1 cellular context compared by ENCODE assay signal in genomic region chr3:66486646-66487045, GRCh38.
TF ChIP-seq lines count a peak whose summit lies in the region.

No MANE protein-coding gene starts in this region.

TF ChIP-seq in WTC11, 78 proteins besides CTCF, POLR2A, EP300 and RAD21 (continued from another document):
- TF ChIP-seq ZSCAN18 (CRISPR knock-in tag; IDR thresholded peaks at IDR 0.05) (no peak), NFE2L1 (CRISPR knock-in tag; IDR thresholded peaks at IDR 0.05) (no peak), FOXK1 (CRISPR knock-in tag; IDR thresholded peaks at IDR 0.05) (no peak), SP1 (CRISPR knock-in tag; conservative IDR thresholded peaks at IDR 0.05) (no peak), ZNF396 (CRISPR knock-in tag; IDR thresholded peaks at IDR 0.05; ENCODE audit: borderline replicate concordance) (no peak), KAT7 (CRISPR knock-in tag; IDR thresholded peaks at IDR 0.05; ENCODE audit: borderline replicate concordance) (no peak), CREM (CRISPR knock-in tag; IDR thresholded peaks at IDR 0.05) (no peak), GTF2I (CRISPR knock-in tag; conservative IDR thresholded peaks at IDR 0.05) (no peak), MXD4 (CRISPR knock-in tag; IDR thresholded peaks at IDR 0.05; ENCODE audit: borderline replicate concordance) (no peak), AR (CRISPR knock-in tag; IDR thresholded peaks at IDR 0.05) (no peak), NFATC4 (CRISPR knock-in tag; IDR thresholded peaks at IDR 0.05) (no peak), PRDM15 (CRISPR knock-in tag; IDR thresholded peaks at IDR 0.05) (no peak)
- TF ChIP-seq, protein P1, sequence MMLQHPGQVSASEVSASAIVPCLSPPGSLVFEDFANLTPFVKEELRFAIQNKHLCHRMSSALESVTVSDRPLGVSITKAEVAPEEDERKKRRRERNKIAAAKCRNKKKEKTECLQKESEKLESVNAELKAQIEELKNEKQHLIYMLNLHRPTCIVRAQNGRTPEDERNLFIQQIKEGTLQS (CRISPR knock-in tag; conservative IDR thresholded peaks at IDR 0.05), result no peak
